ENCODE assay signal across 34 cellular contexts in genomic region chr1:32327204-32327603, GRCh38. TPM values are rescaled to one million over a fixed set of nuclear protein-coding genes. Genes with fewer than 3 reads are reported as not detected.
"Had no signal": no experiment of that assay in that cellular context is flagged by ENCODE, and none has a peak within 500 bp of the region (broad histone marks: within the 10 kb centered on the region; RNA-seq: fewer than 3 reads in every experiment).

No MANE protein-coding gene starts in this region.

- ATAC-seq: activated CD4-positive, CD25-positive, alpha-beta regulatory T cell treated with anti-CD3 and anti-CD28 coated beads, Interleukin-2, amount 50 U/mL, for 24 hours; activated CD8-positive, alpha-beta T cell treated with anti-CD3 and anti-CD28 coated beads for 36 hours; activated naive CD8-positive, alpha-beta T cell treated with anti-CD3 and anti-CD28 coated beads, Interleukin-2, amount 50 U/mL, for 24 hours; body of pancreas; esophagus mucosa; T-helper 17 cell had no signal

- DNase-seq: activated B cell treated with CpG ODN at 0.5 μM for 24 hours; activated CD4-positive, alpha-beta T cell treated with anti-CD3 and anti-CD28 coated beads for 48 hours; activated CD4-positive, alpha-beta T cell treated with anti-CD3 and anti-CD28 coated beads, Interleukin-2, amount 50 U/mL, for 1 hour; activated CD4-positive, alpha-beta T cell treated with anti-CD3 and anti-CD28 coated beads, Interleukin-2, amount 50 U/mL, for 48 hours; activated CD8-positive, alpha-beta memory T cell treated with anti-CD3 and anti-CD28 coated beads for 24 hours; activated CD8-positive, alpha-beta T cell treated with anti-CD3 and anti-CD28 coated beads for 36 hours; activated effector memory CD4-positive, alpha-beta T cell treated with anti-CD3 and anti-CD28 coated beads, Interleukin-2, amount 50 U/mL, for 16 hours; activated naive CD4-positive, alpha-beta T cell treated with anti-CD3 and anti-CD28 coated beads for 36 hours; activated naive CD8-positive, alpha-beta T cell treated with anti-CD3 and anti-CD28 coated beads for 36 hours; activated naive CD8-positive, alpha-beta T cell treated with anti-CD3 and anti-CD28 coated beads, Interleukin-2, amount 50 U/mL, for 24 hours; activated T-cell treated with anti-CD3 and anti-CD28 coated beads, Interleukin-2, amount 50 U/mL, for 1 hour; activated T-cell treated with anti-CD3 and anti-CD28 coated beads, Interleukin-2, amount 50 U/mL, for 48 hours; adrenal gland; amygdala; body of pancreas; caudate nucleus; cerebellar nuclear complex; colonic mucosa; effector memory CD4-positive, alpha-beta T cell; endodermal cell; foreskin fibroblast; head of caudate nucleus; T-helper 1 cell; T-helper 17 cell; T1000; WERI-Rb-1 had no signal

- H3K27ac ChIP-seq: adrenal gland, body of pancreas, colonic mucosa, WERI-Rb-1 had no signal

- H3K9me3 Mint-ChIP-seq: activated B cell treated with CpG ODN at 0.5 μM for 24 hours; activated CD8-positive, alpha-beta T cell treated with anti-CD3 and anti-CD28 coated beads for 36 hours; activated naive CD4-positive, alpha-beta T cell treated with anti-CD3 and anti-CD28 coated beads for 36 hours; activated naive CD4-positive, alpha-beta T cell treated with anti-CD3 and anti-CD28 coated beads, Interleukin-2, amount 50 U/mL, for 24 hours; activated naive CD8-positive, alpha-beta T cell treated with anti-CD3 and anti-CD28 coated beads for 36 hours; activated naive CD8-positive, alpha-beta T cell treated with anti-CD3 and anti-CD28 coated beads, Interleukin-2, amount 50 U/mL, for 24 hours; activated T-helper 1 cell treated with anti-CD3 and anti-CD28 coated beads, Interleukin-12 subunit alpha, Interleukin-12 subunit beta, Interleukin-2, Interleukin-4 antibody, amounts not matched to agents 30 ng/mL and 10 ng/mL and 1 ng/mL, durations not matched to agents 14 hours and 24 hours and 36 hours; activated T-helper 2 cell treated with anti-CD3 and anti-CD28 coated beads, Interferon-gamma antibody, Interleukin-2, Interleukin-4, amounts not matched to agents 10 μg/mL and 5 μg/mL and 100 μg/mL, durations not matched to agents 14 hours and 24 hours and 36 hours; endodermal cell; T-helper 2 cell treated with Interferon-gamma antibody and Interleukin-4, amounts not matched to agents 5 μg/mL and 100 μg/mL, for 36 hours had no signal

- H3K27me3 Mint-ChIP-seq: activated B cell treated with CpG ODN at 0.5 μM for 24 hours; activated CD8-positive, alpha-beta T cell treated with anti-CD3 and anti-CD28 coated beads for 36 hours; activated naive CD4-positive, alpha-beta T cell treated with anti-CD3 and anti-CD28 coated beads, Interleukin-2, amount 50 U/mL, for 24 hours; activated naive CD8-positive, alpha-beta T cell treated with anti-CD3 and anti-CD28 coated beads for 36 hours; activated naive CD8-positive, alpha-beta T cell treated with anti-CD3 and anti-CD28 coated beads, Interleukin-2, amount 50 U/mL, for 24 hours; T-helper 17 cell had no signal

- H3K4me1 ChIP-seq: adrenal gland, colonic mucosa had no signal

- H3K27ac Mint-ChIP-seq: activated B cell treated with CpG ODN at 0.5 μM for 24 hours; activated CD8-positive, alpha-beta T cell treated with anti-CD3 and anti-CD28 coated beads for 36 hours; activated naive CD4-positive, alpha-beta T cell treated with anti-CD3 and anti-CD28 coated beads for 36 hours; activated naive CD8-positive, alpha-beta T cell treated with anti-CD3 and anti-CD28 coated beads for 36 hours; activated naive CD8-positive, alpha-beta T cell treated with anti-CD3 and anti-CD28 coated beads, Interleukin-2, amount 50 U/mL, for 24 hours; activated T-helper 1 cell treated with anti-CD3 and anti-CD28 coated beads, Interleukin-12 subunit alpha, Interleukin-12 subunit beta, Interleukin-2, Interleukin-4 antibody, amounts not matched to agents 30 ng/mL and 10 ng/mL and 1 ng/mL, durations not matched to agents 14 hours and 24 hours and 36 hours; activated T-helper 2 cell treated with anti-CD3 and anti-CD28 coated beads, Interferon-gamma antibody, Interleukin-2, Interleukin-4, amounts not matched to agents 10 μg/mL and 5 μg/mL and 100 μg/mL, durations not matched to agents 14 hours and 24 hours and 36 hours; endodermal cell; T-helper 17 cell; T-helper 2 cell treated with Interferon-gamma antibody and Interleukin-4, amounts not matched to agents 5 μg/mL and 100 μg/mL, for 36 hours had no signal

- H3K4me3 Mint-ChIP-seq: activated B cell treated with CpG ODN at 0.5 μM for 24 hours; activated CD8-positive, alpha-beta T cell treated with anti-CD3 and anti-CD28 coated beads for 36 hours; activated naive CD4-positive, alpha-beta T cell treated with anti-CD3 and anti-CD28 coated beads for 36 hours; activated naive CD4-positive, alpha-beta T cell treated with anti-CD3 and anti-CD28 coated beads, Interleukin-2, amount 50 U/mL, for 24 hours; activated naive CD8-positive, alpha-beta T cell treated with anti-CD3 and anti-CD28 coated beads for 36 hours; activated naive CD8-positive, alpha-beta T cell treated with anti-CD3 and anti-CD28 coated beads, Interleukin-2, amount 50 U/mL, for 24 hours; activated T-helper 1 cell treated with anti-CD3 and anti-CD28 coated beads, Interleukin-12 subunit alpha, Interleukin-12 subunit beta, Interleukin-2, Interleukin-4 antibody, amounts not matched to agents 30 ng/mL and 10 ng/mL and 1 ng/mL, durations not matched to agents 14 hours and 24 hours and 36 hours; endodermal cell; T-helper 17 cell; T-helper 2 cell treated with Interferon-gamma antibody and Interleukin-4, amounts not matched to agents 5 μg/mL and 100 μg/mL, for 36 hours had no signal

- FAIRE-seq: frontal cortex had no signal

- H3K4me3 ChIP-seq: adrenal gland, body of pancreas, colonic mucosa had no signal

- H3K9me3 ChIP-seq: adrenal gland, body of pancreas, colonic mucosa had no signal

- H3K27me3 ChIP-seq: adrenal gland, body of pancreas, colonic mucosa had no signal

RNA-seq across cellular contexts. Expression of gene TSSK3, which starts 35.1 kb away (rescaled TPM):
- total RNA-seq: epithelial cell of proximal tubule had no signal
